ENCODE assay signal across 11 cellular contexts in genomic region chr2:145484443-145485086, GRCh38.
DNase-seq lines count a peak whose midpoint lies in the region; ATAC-seq and TF ChIP-seq lines count a peak whose summit lies in the region.
"Had no signal": no experiment of that assay in that cellular context is flagged by ENCODE, and none has a peak within 500 bp of the region (broad histone marks: within the 10 kb centered on the region; RNA-seq: fewer than 3 reads in every experiment).

No MANE protein-coding gene starts in this region.

- 0 out of 2 replicates have a peak, but pooled peaks cover 5% of the 10 kb centered on the region for H3K4me1 ChIP-seq in PC-9 (replicated peaks; ENCODE audit: insufficient read depth)

- H3K4me3 Mint-ChIP-seq in activated CD8-positive, alpha-beta T cell treated with anti-CD3 and anti-CD28 coated beads for 36 hours = no peak overlapping the region
- H3K4me3 Mint-ChIP-seq in activated CD8-positive, alpha-beta T cell treated with anti-CD3 and anti-CD28 coated beads, Interleukin-2, amount 10 ng/mL, durations not matched to agents 7 days and 5 days = no peak overlapping the region
- H3K4me3 Mint-ChIP-seq: CD4-positive, alpha-beta memory T cell; immature natural killer cell had no signal

- CTCF ChIA-PET in activated CD8-positive, alpha-beta T cell treated with anti-CD3 and anti-CD28 coated beads for 36 hours (lab: Charles Lee) = no interaction called here
- CTCF ChIA-PET in activated CD8-positive, alpha-beta T cell treated with anti-CD3 and anti-CD28 coated beads, Interleukin-2, amount 10 ng/mL, durations not matched to agents 7 days and 5 days (lab: Charles Lee) = interaction anchor here (0.9 kb wide), 1 partner anchor 12 kb away, joined by 3 read pairs; no protein-coding TSS in a partner anchor
- CTCF ChIA-PET in PC-9 (lab: Charles Lee) = interaction anchor here (0.6 kb wide), 1 partner anchor 1004 kb away, joined by 6 read pairs; no protein-coding TSS in a partner anchor

- no TSS peak for BruUV-seq in PC-9 (replicated peaks; lab: Mats Ljungman, UMichigan)

- no peak overlapping the region for H3K4me3 ChIP-seq in PC-9

- no peaks in the 10 kb centered on the region for H3K27me3 ChIP-seq in PC-9 (ENCODE audit: insufficient read depth, low read depth)

- H3K36me3 Mint-ChIP-seq in activated CD8-positive, alpha-beta T cell treated with anti-CD3 and anti-CD28 coated beads for 36 hours (ENCODE audit: low read depth) = no peaks in the 10 kb centered on the region
- H3K36me3 Mint-ChIP-seq in activated CD8-positive, alpha-beta T cell treated with anti-CD3 and anti-CD28 coated beads, Interleukin-2, amount 10 ng/mL, durations not matched to agents 7 days and 5 days (ENCODE audit: low read depth) = no peaks in the 10 kb centered on the region
- H3K36me3 Mint-ChIP-seq: CD4-positive, alpha-beta memory T cell; immature natural killer cell had no signal

- H3K9me3 ChIP-seq in PC-9 (ENCODE audit: insufficient read depth, low read depth) = peaks cover 4% of the 10 kb centered on the region; the same call in 1 of the 2 replicates

- POLR2A ChIA-PET in activated CD8-positive, alpha-beta T cell treated with anti-CD3 and anti-CD28 coated beads for 36 hours (lab: Charles Lee) = no interaction called here
- POLR2A ChIA-PET in activated CD8-positive, alpha-beta T cell treated with anti-CD3 and anti-CD28 coated beads, Interleukin-2, amount 10 ng/mL, durations not matched to agents 7 days and 5 days (lab: Charles Lee) = no interaction called here
- POLR2A ChIA-PET in PC-9 (lab: Charles Lee; ENCODE audit: unreplicated experiment) = no interaction called here

- ATAC-seq in activated CD8-positive, alpha-beta T cell treated with anti-CD3 and anti-CD28 coated beads for 36 hours = peak; percentile 53
- no peak for ATAC-seq in activated CD8-positive, alpha-beta T cell treated with anti-CD3 and anti-CD28 coated beads, Interleukin-2, amount 10 ng/mL, durations not matched to agents 7 days and 5 days
- ATAC-seq in stimulated activated naive CD8-positive, alpha-beta T cell treated with anti-CD3 and anti-CD28 coated beads, Interleukin-15, Interleukin-2, amounts not matched to agents 100 U/mL and 50 U/mL, for 24 hours = peak; percentile 46
- no peak for ATAC-seq in HG03432 (IDR thresholded peaks at IDR 0.05; ENCODE audit: unreplicated experiment)

- no peaks in the 10 kb centered on the region for H3K36me3 ChIP-seq in PC-9 (ENCODE audit: low read depth)

- no peaks in the 10 kb centered on the region for H3K27me3 Mint-ChIP-seq in activated CD8-positive, alpha-beta T cell treated with anti-CD3 and anti-CD28 coated beads for 36 hours
- H3K27me3 Mint-ChIP-seq in activated CD8-positive, alpha-beta T cell treated with anti-CD3 and anti-CD28 coated beads, Interleukin-2, amount 10 ng/mL, durations not matched to agents 7 days and 5 days (ENCODE audit: low read depth) = peaks cover 3% of the 10 kb centered on the region
- H3K27me3 Mint-ChIP-seq: CD4-positive, alpha-beta memory T cell had no signal

- H4K20me1 ChIP-seq in PC-9 (ENCODE audit: insufficient read depth) = peaks cover 4% of the 10 kb centered on the region; the same call in 1 of the 2 replicates

- no peak overlapping the region for H3K4me2 ChIP-seq in PC-9

- no peaks in the 10 kb centered on the region for H3K9me3 Mint-ChIP-seq in activated CD8-positive, alpha-beta T cell treated with anti-CD3 and anti-CD28 coated beads for 36 hours
- H3K9me3 Mint-ChIP-seq in activated CD8-positive, alpha-beta T cell treated with anti-CD3 and anti-CD28 coated beads, Interleukin-2, amount 10 ng/mL, durations not matched to agents 7 days and 5 days (ENCODE audit: insufficient read depth) = no peaks in the 10 kb centered on the region
- H3K9me3 Mint-ChIP-seq: immature natural killer cell had no signal

- H3K27ac ChIP-seq in PC-9 = no peak overlapping the region; the same call in 1 of the 2 replicates

- H3F3A ChIP-seq in PC-9 (ENCODE audit: insufficient read depth, low read depth) = no peaks in the 10 kb centered on the region

- no peaks in the 10 kb centered on the region for H3K79me2 ChIP-seq in PC-9 (ENCODE audit: low read depth)

- DNase-seq in activated CD8-positive, alpha-beta T cell treated with anti-CD3 and anti-CD28 coated beads for 36 hours = peak; percentile 3
- DNase-seq in activated CD8-positive, alpha-beta T cell treated with anti-CD3 and anti-CD28 coated beads, Interleukin-2, amount 10 ng/mL, durations not matched to agents 7 days and 5 days = no peak
- DNase-seq in PC-9 (peak; percentile 27 to 59), fibroblast of gingiva (ENCODE audit: low read depth) (peak; percentile 72), NCI-H2107 (lab: John Stamatoyannopoulos, UW) (no peak)
- no peak for DNase-seq in stimulated activated naive CD8-positive, alpha-beta T cell treated with anti-CD3 and anti-CD28 coated beads, Interleukin-15, Interleukin-2, amounts not matched to agents 100 U/mL and 50 U/mL, for 24 hours
- no peak for DNase-seq in activated CD4-positive, alpha-beta T cell treated with anti-CD3 and anti-CD28 coated beads for 1 hour
- DNase-seq: CD4-positive, alpha-beta memory T cell; NCI-H526 treated with DMSO at 0.1 percent for 48 hours had no signal

- no peak overlapping the region for H3K27ac Mint-ChIP-seq in activated CD8-positive, alpha-beta T cell treated with anti-CD3 and anti-CD28 coated beads for 36 hours
- no peak overlapping the region for H3K27ac Mint-ChIP-seq in activated CD8-positive, alpha-beta T cell treated with anti-CD3 and anti-CD28 coated beads, Interleukin-2, amount 10 ng/mL, durations not matched to agents 7 days and 5 days
- H3K27ac Mint-ChIP-seq: CD4-positive, alpha-beta memory T cell; immature natural killer cell had no signal

- no peaks in the 10 kb centered on the region for H3K4me1 Mint-ChIP-seq in activated CD8-positive, alpha-beta T cell treated with anti-CD3 and anti-CD28 coated beads for 36 hours (ENCODE audit: low read depth)
- H3K4me1 Mint-ChIP-seq in activated CD8-positive, alpha-beta T cell treated with anti-CD3 and anti-CD28 coated beads, Interleukin-2, amount 10 ng/mL, durations not matched to agents 7 days and 5 days (ENCODE audit: low read depth) = no peaks in the 10 kb centered on the region
- H3K4me1 Mint-ChIP-seq: CD4-positive, alpha-beta memory T cell; immature natural killer cell had no signal

- intact Hi-C loops in activated CD8-positive, alpha-beta T cell treated with anti-CD3 and anti-CD28 coated beads for 36 hours (cut with micrococcal nuclease) = no loop called here
- intact Hi-C loops in PC-9 (cut with micrococcal nuclease; ENCODE audit: unreplicated experiment) = loop anchor here (2.0 to 10.0 kb wide), 2 partner anchors 210 to 268 kb away; no protein-coding TSS in a partner anchor

- H2AFZ ChIP-seq in PC-9 = no peak overlapping the region

- no peak for TF ChIP-seq CTCF in activated CD8-positive, alpha-beta T cell treated with anti-CD3 and anti-CD28 coated beads for 36 hours (IDR thresholded peaks at IDR 0.05)
- TF ChIP-seq CTCF in PC-9 (conservative IDR thresholded peaks at IDR 0.05) = 0 out of 2 replicates have a peak, but pooled peaks have one; percentile 26

- no peaks in the 10 kb centered on the region for H3K9me2 ChIP-seq in PC-9 (ENCODE audit: insufficient read depth)

Comparison
In these comparisons a context has a peak if more than half of its experiments do, and no peak if none do; other contexts are left out.
1. ATAC-seq: peak in activated CD8-positive, alpha-beta T cell treated with anti-CD3 and anti-CD28 coated beads for 36 hours (single experiment) and stimulated activated naive CD8-positive, alpha-beta T cell treated with anti-CD3 and anti-CD28 coated beads, Interleukin-15, Interleukin-2, amounts not matched to agents 100 U/mL and 50 U/mL, for 24 hours (single experiment); none in activated CD8-positive, alpha-beta T cell treated with anti-CD3 and anti-CD28 coated beads, Interleukin-2, amount 10 ng/mL, durations not matched to agents 7 days and 5 days (single experiment) and HG03432 (single experiment).
2. DNase-seq: peak in activated CD8-positive, alpha-beta T cell treated with anti-CD3 and anti-CD28 coated beads for 36 hours (single experiment), PC-9 (2 of 2) and fibroblast of gingiva (single experiment); none in activated CD8-positive, alpha-beta T cell treated with anti-CD3 and anti-CD28 coated beads, Interleukin-2, amount 10 ng/mL, durations not matched to agents 7 days and 5 days (single experiment), stimulated activated naive CD8-positive, alpha-beta T cell treated with anti-CD3 and anti-CD28 coated beads, Interleukin-15, Interleukin-2, amounts not matched to agents 100 U/mL and 50 U/mL, for 24 hours (single experiment), NCI-H2107 (single experiment) and activated CD4-positive, alpha-beta T cell treated with anti-CD3 and anti-CD28 coated beads for 1 hour (single experiment).